15 cellular contexts compared by ENCODE assay signal in the genomic region with DNA sequence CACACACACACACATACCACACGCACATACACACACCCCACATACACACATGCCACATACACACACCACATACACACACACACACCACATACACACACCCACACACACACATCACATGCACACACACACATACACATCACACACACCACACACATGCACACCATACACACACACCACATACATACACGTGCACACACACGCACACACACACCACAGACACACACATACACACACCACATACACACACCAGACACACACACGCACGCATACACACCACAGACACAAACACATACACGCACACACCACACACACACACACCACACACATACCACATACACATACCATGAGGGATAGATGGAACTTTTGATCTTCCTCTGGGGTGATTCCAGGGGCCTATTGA.
A peak's percentile ranks its signal among the peaks of the same experiment; 100 is the strongest.
DNase-seq lines count a peak whose midpoint lies in the region; ATAC-seq, FAIRE-seq and TF ChIP-seq lines count a peak whose summit lies in the region.
"Had no signal": no experiment of that assay in that cellular context is flagged by ENCODE, and none has a peak within 500 bp of the region (broad histone marks: within the 10 kb centered on the region; RNA-seq: fewer than 3 reads in every experiment).

No MANE protein-coding gene starts in this region.

- ATAC-seq in IMR-90 (ENCODE audit: low read depth) (no peak), HG03432 (IDR thresholded peaks at IDR 0.05; ENCODE audit: unreplicated experiment) (no peak)
- no peak for ATAC-seq in effector memory CD8-positive, alpha-beta T cell (replicated peaks)
- ATAC-seq: GM23338 had no signal

- H3K4me3 Mint-ChIP-seq in endothelial cell (ENCODE audit: unreplicated experiment): peak overlapping the region; percentile 4
- no peak overlapping the region for H3K4me3 Mint-ChIP-seq in effector memory CD8-positive, alpha-beta T cell
- H3K4me3 Mint-ChIP-seq: B cell; CD4-positive, alpha-beta T cell; GM23338; H9 had no signal

- H3K79me1 ChIP-seq in IMR-90 (ENCODE audit: low read depth in 1 of 2, low read length in 2 of 2) (no peaks in the 10 kb centered on the region), trophoblast cell (ENCODE audit: low read length) (no peaks in the 10 kb centered on the region)

- peak; percentile 81 for FAIRE-seq in GM12892 (lab: Jason Lieb, UNC)
- FAIRE-seq: A204.1 had no signal

- H3K56ac ChIP-seq in IMR-90 (ENCODE audit: extremely low read depth, insufficient read depth, low read length): no peak overlapping the region

- peaks cover 4% of the 10 kb centered on the region for H3K27me3 Mint-ChIP-seq in endothelial cell (ENCODE audit: unreplicated experiment)
- H3K27me3 Mint-ChIP-seq in effector memory CD8-positive, alpha-beta T cell: peaks cover 38 to 62% of the 10 kb centered on the region in 2 donors

- H4K5ac ChIP-seq in IMR-90 (ENCODE audit: low read depth, low read length): no peak overlapping the region

- H3K9ac ChIP-seq in IMR-90 (ENCODE audit: low read depth, low read length): no peak overlapping the region
- no peak overlapping the region for H3K9ac ChIP-seq in trophoblast cell (ENCODE audit: low read length)

- peak overlapping the region; percentile 85 for H2BK5ac ChIP-seq in IMR-90 (ENCODE audit: low read depth, low read length, poor library complexity, severe bottlenecking)
- H2BK5ac ChIP-seq in trophoblast cell (ENCODE audit: low read depth, low read length, poor library complexity): no peak overlapping the region

- in situ Hi-C loops in IMR-90 (cut with MboI; ENCODE audit: low sequenced_read_pairs): no loop called here

- H3K4ac ChIP-seq in IMR-90 (ENCODE audit: low read depth, low read length) (no peak overlapping the region), trophoblast cell (ENCODE audit: low read depth, low read length) (no peak overlapping the region)

- no peaks in the 10 kb centered on the region for H3K4me1 ChIP-seq in IMR-90 (ENCODE audit: control insufficient read depth, insufficient read depth, low read length)
- H3K4me1 ChIP-seq in trophoblast cell (ENCODE audit: control insufficient read depth in 1 of 2, insufficient read depth in 2 of 2, low read length in 2 of 2): peaks cover 0 to 7% of the 10 kb centered on the region in 2 experiments

- H4K12ac ChIP-seq in trophoblast cell (ENCODE audit: low read depth, low read length): no peak overlapping the region

- H2AK9ac ChIP-seq in IMR-90 (replicated peaks; ENCODE audit: low read depth, low read length, poor library complexity): no peak overlapping the region

- H2AK5ac ChIP-seq in IMR-90 (ENCODE audit: low read depth, low read length) (no peak overlapping the region), trophoblast cell (ENCODE audit: low read length) (no peak overlapping the region)

- H2BK120ac ChIP-seq in IMR-90 (ENCODE audit: low read depth, low read length): no peak overlapping the region
- H2BK120ac ChIP-seq in trophoblast cell (ENCODE audit: insufficient read depth, low read length, poor library complexity): no peak overlapping the region

- no peak for DNase-seq in GM12892 (ENCODE audit: insufficient read length)
- no peak for DNase-seq in IMR-90
- no peak for DNase-seq in endothelial cell (ENCODE audit: low spot score)
- no peak for DNase-seq in trophoblast cell
- no peak for DNase-seq in effector memory CD8-positive, alpha-beta T cell
- DNase-seq in GM19240 (ENCODE audit: insufficient read length, low spot score): no peak
- DNase-seq: C1 segment of cervical spinal cord; Calu3; CD4-positive, alpha-beta T cell; DMS 273 treated with DMSO at 0.1 percent for 48 hours; H9 had no signal

- H3K36me3 ChIP-seq in IMR-90 (ENCODE audit: control insufficient read depth, insufficient read depth, low read length): no peaks in the 10 kb centered on the region
- no peaks in the 10 kb centered on the region for H3K36me3 ChIP-seq in trophoblast cell (ENCODE audit: control insufficient read depth in 1 of 2, insufficient read depth in 2 of 2, low read length in 2 of 2)

- TF ChIP-seq POLR2A in GM12892 (IDR thresholded peaks at IDR 0.05; ENCODE audit: low read depth, low read length) (no peak), IMR-90 (IDR thresholded peaks at IDR 0.05; ENCODE audit: low read depth, low read length) (no peak)

- intact Hi-C loops in IMR-90 (cut with micrococcal nuclease): no loop called here

- no TSS peak for BruUV-seq in IMR-90 (replicated peaks; lab: Mats Ljungman, UMichigan)

- H2AFZ ChIP-seq in IMR-90 (replicated peaks; ENCODE audit: low read length, poor library complexity) (no peak overlapping the region), trophoblast cell (ENCODE audit: insufficient read depth, low read length, poor library complexity) (no peak overlapping the region)
- H2AFZ ChIP-seq: GM23338 had no signal

- H3K9me1 ChIP-seq in IMR-90 (ENCODE audit: insufficient read depth, low read length): no peaks in the 10 kb centered on the region

- TF ChIP-seq RAD21 in IMR-90 (IDR thresholded peaks at IDR 0.05; ENCODE audit: low read length): no peak

- H3K18ac ChIP-seq in IMR-90 (ENCODE audit: low read depth, low read length): no peak overlapping the region
- no peak overlapping the region for H3K18ac ChIP-seq in trophoblast cell (ENCODE audit: low read length)

- no peaks in the 10 kb centered on the region for H3K9me3 Mint-ChIP-seq in endothelial cell (ENCODE audit: unreplicated experiment)
- H3K9me3 Mint-ChIP-seq in effector memory CD8-positive, alpha-beta T cell: no peaks in the 10 kb centered on the region
- H3K9me3 Mint-ChIP-seq: CD4-positive, alpha-beta T cell; GM23338 had no signal

- no peak overlapping the region for H2BK15ac ChIP-seq in IMR-90 (ENCODE audit: low read depth, low read length)

- H3K9me3 ChIP-seq in IMR-90 (ENCODE audit: control insufficient read depth, insufficient read depth, low read length): no peaks in the 10 kb centered on the region
- H3K9me3 ChIP-seq in trophoblast cell (ENCODE audit: insufficient read depth, low read depth, low read length): peaks cover 4% of the 10 kb centered on the region

- no peak overlapping the region for H4K8ac ChIP-seq in IMR-90 (ENCODE audit: low read depth in 2 of 2, low read length in 2 of 2)
- no peak overlapping the region for H4K8ac ChIP-seq in trophoblast cell (ENCODE audit: low read depth, low read length)

- dilution Hi-C loops in IMR-90 (cut with HindIII; ENCODE audit: low sequenced_read_pairs, unreplicated experiment): no loop called here

- H3K4me3 ChIP-seq in IMR-90 (ENCODE audit: insufficient read depth, low read depth, low read length) (no peak overlapping the region), trophoblast cell (ENCODE audit: low read depth, low read length) (peak overlapping the region; percentile 61)
- H3K4me3 ChIP-seq: GM23338 had no signal

- CTCF ChIA-PET in IMR-90 (lab: Yijun Ruan, JAX): no interaction called here

- no peak overlapping the region for H2BK12ac ChIP-seq in trophoblast cell (ENCODE audit: low read length)

- POLR2A ChIA-PET in IMR-90 (lab: Charles Lee; ENCODE audit: unreplicated experiment): no interaction called here

- H3K14ac ChIP-seq in IMR-90 (replicated peaks; ENCODE audit: low read depth, low read length) (no peak overlapping the region), trophoblast cell (ENCODE audit: low read length) (no peak overlapping the region)

- H3K27ac ChIP-seq in IMR-90 (ENCODE audit: insufficient read depth, low read length): no peak overlapping the region
- H3K27ac ChIP-seq in trophoblast cell (ENCODE audit: low read depth, low read length): no peak overlapping the region

- H4K91ac ChIP-seq in IMR-90 (ENCODE audit: insufficient read depth, low read depth, low read length) (no peak overlapping the region), trophoblast cell (ENCODE audit: low read depth, low read length) (no peak overlapping the region)

- 93% methylated on average over 3 of the region's 6 CpGs; no CpG with 5 or more reads in 1 of the 2 experiments for WGBS in IMR-90 (ENCODE audit: extremely low coverage in 2 of 2, insufficient read length in 1 of 2), 2 experiments
- WGBS in trophoblast cell (ENCODE audit: extremely low coverage, insufficient coverage, insufficient read length): 100% methylated on average over 1 of the region's 6 CpGs

- H3K4me2 ChIP-seq in IMR-90 (ENCODE audit: low read depth, low read length): no peak overlapping the region
- H3K4me2 ChIP-seq in trophoblast cell (ENCODE audit: low read length): no peak overlapping the region
- H3K4me2 ChIP-seq: GM23338 had no signal

- H3K36me3 Mint-ChIP-seq in endothelial cell (ENCODE audit: low read depth, unreplicated experiment): peaks cover 9% of the 10 kb centered on the region
- peaks cover 5% of the 10 kb centered on the region for H3K36me3 Mint-ChIP-seq in effector memory CD8-positive, alpha-beta T cell (ENCODE audit: insufficient read depth)

- peaks cover 12% of the 10 kb centered on the region for H3K4me1 Mint-ChIP-seq in endothelial cell (ENCODE audit: unreplicated experiment)
- H3K4me1 Mint-ChIP-seq in effector memory CD8-positive, alpha-beta T cell (ENCODE audit: low read depth in 2 of 2): peaks cover 0 to 8% of the 10 kb centered on the region in 2 donors
- H3K4me1 Mint-ChIP-seq: B cell had no signal

- no peak overlapping the region for H2BK20ac ChIP-seq in IMR-90 (ENCODE audit: low read depth, low read length)

- H3K79me2 ChIP-seq in trophoblast cell (ENCODE audit: control insufficient read depth, insufficient read depth, low read length, poor library complexity): no peaks in the 10 kb centered on the region

- H3K27me3 ChIP-seq in IMR-90 (ENCODE audit: control insufficient read depth, insufficient read depth, low read length) (peaks cover 37% of the 10 kb centered on the region), trophoblast cell (ENCODE audit: insufficient read depth, low read length) (no peaks in the 10 kb centered on the region)

- H3K23ac ChIP-seq in IMR-90 (ENCODE audit: low read depth, low read length) (no peak overlapping the region), trophoblast cell (ENCODE audit: low read length) (peak overlapping the region; percentile 10)

- no peak for TF ChIP-seq CTCF in IMR-90 (conservative IDR thresholded peaks at IDR 0.05; ENCODE audit: low read depth, low read length)
- TF ChIP-seq CTCF in endothelial cell (IDR thresholded peaks at IDR 0.05; ENCODE audit: unreplicated experiment): no peak

- H3K27ac Mint-ChIP-seq in endothelial cell (ENCODE audit: unreplicated experiment): peak overlapping the region; percentile 4
- no peak overlapping the region for H3K27ac Mint-ChIP-seq in effector memory CD8-positive, alpha-beta T cell
- H3K27ac Mint-ChIP-seq: B cell; CD4-positive, alpha-beta T cell; GM23338; H9 had no signal

- H4K20me1 ChIP-seq in IMR-90 (ENCODE audit: insufficient read depth, low read length): no peaks in the 10 kb centered on the region

TF ChIP-seq in IMR-90, 13 proteins besides CTCF, POLR2A, EP300 and RAD21 (continues in another document):
- TF ChIP-seq SMC3 (IDR thresholded peaks at IDR 0.05; ENCODE audit: low read depth, low read length): no peak
- no peak for TF ChIP-seq CHD1 (IDR thresholded peaks at IDR 0.05; ENCODE audit: low read depth, low read length)
- no peak for TF ChIP-seq NFE2L2 (IDR thresholded peaks at IDR 0.05; ENCODE audit: low read depth, low read length)
